ENCODE assay signal across 1 cellular context in genomic region chr12:14454098-14454907, GRCh38.
TF ChIP-seq lines count a peak whose summit lies in the region.

No MANE protein-coding gene starts in this region.

TF ChIP-seq in SK-N-SH treated with all-trans-retinoic acid at 6 μM for 48 hours, 23 proteins besides CTCF, POLR2A, EP300 and RAD21 (continued from another document):
- TF ChIP-seq, protein P1, sequence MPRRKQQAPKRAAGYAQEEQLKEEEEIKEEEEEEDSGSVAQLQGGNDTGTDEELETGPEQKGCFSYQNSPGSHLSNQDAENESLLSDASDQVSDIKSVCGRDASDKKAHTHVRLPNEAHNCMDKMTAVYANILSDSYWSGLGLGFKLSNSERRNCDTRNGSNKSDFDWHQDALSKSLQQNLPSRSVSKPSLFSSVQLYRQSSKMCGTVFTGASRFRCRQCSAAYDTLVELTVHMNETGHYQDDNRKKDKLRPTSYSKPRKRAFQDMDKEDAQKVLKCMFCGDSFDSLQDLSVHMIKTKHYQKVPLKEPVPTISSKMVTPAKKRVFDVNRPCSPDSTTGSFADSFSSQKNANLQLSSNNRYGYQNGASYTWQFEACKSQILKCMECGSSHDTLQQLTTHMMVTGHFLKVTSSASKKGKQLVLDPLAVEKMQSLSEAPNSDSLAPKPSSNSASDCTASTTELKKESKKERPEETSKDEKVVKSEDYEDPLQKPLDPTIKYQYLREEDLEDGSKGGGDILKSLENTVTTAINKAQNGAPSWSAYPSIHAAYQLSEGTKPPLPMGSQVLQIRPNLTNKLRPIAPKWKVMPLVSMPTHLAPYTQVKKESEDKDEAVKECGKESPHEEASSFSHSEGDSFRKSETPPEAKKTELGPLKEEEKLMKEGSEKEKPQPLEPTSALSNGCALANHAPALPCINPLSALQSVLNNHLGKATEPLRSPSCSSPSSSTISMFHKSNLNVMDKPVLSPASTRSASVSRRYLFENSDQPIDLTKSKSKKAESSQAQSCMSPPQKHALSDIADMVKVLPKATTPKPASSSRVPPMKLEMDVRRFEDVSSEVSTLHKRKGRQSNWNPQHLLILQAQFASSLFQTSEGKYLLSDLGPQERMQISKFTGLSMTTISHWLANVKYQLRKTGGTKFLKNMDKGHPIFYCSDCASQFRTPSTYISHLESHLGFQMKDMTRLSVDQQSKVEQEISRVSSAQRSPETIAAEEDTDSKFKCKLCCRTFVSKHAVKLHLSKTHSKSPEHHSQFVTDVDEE (CRISPR knock-in tag; IDR thresholded peaks at IDR 0.05) = no peak
- TF ChIP-seq ZC3H10 (CRISPR knock-in tag; IDR thresholded peaks at IDR 0.05) = no peak
- TF ChIP-seq ISL1 (CRISPR knock-in tag; IDR thresholded peaks at IDR 0.05) = no peak
- TF ChIP-seq, protein P2, sequence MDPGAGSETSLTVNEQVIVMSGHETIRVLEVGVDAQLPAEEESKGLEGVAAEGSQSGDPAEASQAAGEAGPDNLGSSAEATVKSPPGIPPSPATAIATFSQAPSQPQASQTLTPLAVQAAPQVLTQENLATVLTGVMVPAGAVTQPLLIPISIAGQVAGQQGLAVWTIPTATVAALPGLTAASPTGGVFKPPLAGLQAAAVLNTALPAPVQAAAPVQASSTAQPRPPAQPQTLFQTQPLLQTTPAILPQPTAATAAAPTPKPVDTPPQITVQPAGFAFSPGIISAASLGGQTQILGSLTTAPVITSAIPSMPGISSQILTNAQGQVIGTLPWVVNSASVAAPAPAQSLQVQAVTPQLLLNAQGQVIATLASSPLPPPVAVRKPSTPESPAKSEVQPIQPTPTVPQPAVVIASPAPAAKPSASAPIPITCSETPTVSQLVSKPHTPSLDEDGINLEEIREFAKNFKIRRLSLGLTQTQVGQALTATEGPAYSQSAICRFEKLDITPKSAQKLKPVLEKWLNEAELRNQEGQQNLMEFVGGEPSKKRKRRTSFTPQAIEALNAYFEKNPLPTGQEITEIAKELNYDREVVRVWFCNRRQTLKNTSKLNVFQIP (CRISPR knock-in tag; IDR thresholded peaks at IDR 0.05; ENCODE audit: borderline replicate concordance, low read depth) = no peak
- no peak for TF ChIP-seq CSRNP3 (CRISPR knock-in tag; IDR thresholded peaks at IDR 0.05)
- TF ChIP-seq ESRRG (CRISPR knock-in tag; IDR thresholded peaks at IDR 0.05) = no peak
- no peak for TF ChIP-seq TOX (CRISPR knock-in tag; IDR thresholded peaks at IDR 0.05; ENCODE audit: borderline replicate concordance)
- no peak for TF ChIP-seq BACH2 (CRISPR knock-in tag; IDR thresholded peaks at IDR 0.05; ENCODE audit: borderline replicate concordance)
- TF ChIP-seq OSR1 (CRISPR knock-in tag; IDR thresholded peaks at IDR 0.05) = no peak
- TF ChIP-seq, protein P3, sequence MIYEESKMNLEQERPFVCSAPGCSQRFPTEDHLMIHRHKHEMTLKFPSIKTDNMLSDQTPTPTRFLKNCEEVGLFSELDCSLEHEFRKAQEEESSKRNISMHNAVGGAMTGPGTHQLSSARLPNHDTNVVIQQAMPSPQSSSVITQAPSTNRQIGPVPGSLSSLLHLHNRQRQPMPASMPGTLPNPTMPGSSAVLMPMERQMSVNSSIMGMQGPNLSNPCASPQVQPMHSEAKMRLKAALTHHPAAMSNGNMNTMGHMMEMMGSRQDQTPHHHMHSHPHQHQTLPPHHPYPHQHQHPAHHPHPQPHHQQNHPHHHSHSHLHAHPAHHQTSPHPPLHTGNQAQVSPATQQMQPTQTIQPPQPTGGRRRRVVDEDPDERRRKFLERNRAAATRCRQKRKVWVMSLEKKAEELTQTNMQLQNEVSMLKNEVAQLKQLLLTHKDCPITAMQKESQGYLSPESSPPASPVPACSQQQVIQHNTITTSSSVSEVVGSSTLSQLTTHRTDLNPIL (CRISPR knock-in tag; IDR thresholded peaks at IDR 0.05; ENCODE audit: low read depth) = no peak
- no peak for TF ChIP-seq ZNF8 (CRISPR knock-in tag; IDR thresholded peaks at IDR 0.05)
- no peak for TF ChIP-seq TCF4 (CRISPR knock-in tag; IDR thresholded peaks at IDR 0.05; ENCODE audit: borderline replicate concordance)
- TF ChIP-seq ZNF565 (CRISPR knock-in tag; conservative IDR thresholded peaks at IDR 0.05; ENCODE audit: low read depth) = no peak
- TF ChIP-seq PPARA (CRISPR knock-in tag; IDR thresholded peaks at IDR 0.05; ENCODE audit: borderline replicate concordance) = no peak
- no peak for TF ChIP-seq ZNF70 (CRISPR knock-in tag; IDR thresholded peaks at IDR 0.05)
